Comparison of ENCODE assay signal across 8 cellular contexts in genomic region chr7:116524609-116525297, GRCh38. TPM values are rescaled to one million over a fixed set of nuclear protein-coding genes. Genes with fewer than 3 reads are reported as not detected.
A peak's percentile ranks its signal among the peaks of the same experiment; 100 is the strongest.
DNase-seq lines count a peak whose midpoint lies in the region; ATAC-seq and TF ChIP-seq lines count a peak whose summit lies in the region.

TSS of gene CAV1 (plus strand) at chr7:116525036. CDS start at chr7:116525063, 27 bp downstream.

- DNase-seq in GM13977 (ENCODE audit: low spot score) (peak; percentile 53), Karpas-422 (no peak), endothelial cell (ENCODE audit: low spot score) (peak; percentile 39), medulla oblongata (ENCODE audit: extremely low spot score) (peak; percentile 46)
- DNase-seq in activated CD8-positive, alpha-beta T cell treated with anti-CD3 and anti-CD28 coated beads, Interleukin-2, amount 10 ng/mL, durations not matched to agents 7 days and 5 days, result peak; percentile 41
- DNase-seq in stimulated activated naive CD4-positive, alpha-beta T cell (lab: John Stamatoyannopoulos, UW), result peak in 4 of 6 experiments; percentile 16 to 37 (median 22)

- peak within 1 kb of the TSS; percentile 36; the same call in 1 of the 2 replicates for H2AFZ ChIP-seq in Karpas-422 (ENCODE audit: low read length)

- no peaks in the 10 kb centered on the region for H3K9me3 ChIP-seq in Karpas-422 (ENCODE audit: low read length)

- in situ Hi-C loops in GM13977 (cut with MboI; ENCODE audit: low pct_unique_long_range_greater_than_20kb, low sequenced_read_pairs, unreplicated experiment), result no loop called here

- H3K79me2 ChIP-seq in Karpas-422 (ENCODE audit: low read length), result no peaks in the 10 kb centered on the region

- peak within 1 kb of the TSS; percentile 9; the same call in 1 of the 2 replicates for H3K9ac ChIP-seq in Karpas-422 (ENCODE audit: low read length)

- no peaks in the 10 kb centered on the region for H3K36me3 ChIP-seq in Karpas-422 (ENCODE audit: insufficient read depth, low read length)

- no peak within 1 kb of the TSS for H3K27ac ChIP-seq in Karpas-422 (ENCODE audit: low read length)

- POLR2A ChIA-PET in activated CD8-positive, alpha-beta T cell treated with anti-CD3 and anti-CD28 coated beads, Interleukin-2, amount 10 ng/mL, durations not matched to agents 7 days and 5 days (lab: Charles Lee), result no interaction called here

- H3K27me3 Mint-ChIP-seq in activated CD8-positive, alpha-beta T cell treated with anti-CD3 and anti-CD28 coated beads, Interleukin-2, amount 10 ng/mL, durations not matched to agents 7 days and 5 days (ENCODE audit: low read depth), result peaks cover 77% of the 10 kb centered on the region
- H3K27me3 Mint-ChIP-seq in endothelial cell (ENCODE audit: unreplicated experiment), result peaks cover 9% of the 10 kb centered on the region

- H3K4me1 Mint-ChIP-seq in activated CD8-positive, alpha-beta T cell treated with anti-CD3 and anti-CD28 coated beads, Interleukin-2, amount 10 ng/mL, durations not matched to agents 7 days and 5 days (ENCODE audit: low read depth), result peaks cover 22% of the 10 kb centered on the region
- peaks cover 28% of the 10 kb centered on the region for H3K4me1 Mint-ChIP-seq in endothelial cell (ENCODE audit: unreplicated experiment)

- H3K27me3 ChIP-seq in Karpas-422 (ENCODE audit: low read length), result peaks cover 4% of the 10 kb centered on the region; the same call in 1 of the 2 replicates

- H3K4me3 ChIP-seq in Karpas-422 (ENCODE audit: low read length), result peak within 1 kb of the TSS; percentile 40; the same call in 1 of the 2 replicates

- peak within 1 kb of the TSS; percentile 78 for H3K4me3 Mint-ChIP-seq in activated CD8-positive, alpha-beta T cell treated with anti-CD3 and anti-CD28 coated beads, Interleukin-2, amount 10 ng/mL, durations not matched to agents 7 days and 5 days
- peak within 1 kb of the TSS; percentile 91 for H3K4me3 Mint-ChIP-seq in endothelial cell (ENCODE audit: unreplicated experiment)

- H3K36me3 Mint-ChIP-seq in activated CD8-positive, alpha-beta T cell treated with anti-CD3 and anti-CD28 coated beads, Interleukin-2, amount 10 ng/mL, durations not matched to agents 7 days and 5 days (ENCODE audit: low read depth), result no peaks in the 10 kb centered on the region
- H3K36me3 Mint-ChIP-seq in endothelial cell (ENCODE audit: low read depth, unreplicated experiment), result no peaks in the 10 kb centered on the region

- ATAC-seq in activated CD8-positive, alpha-beta T cell treated with anti-CD3 and anti-CD28 coated beads, Interleukin-2, amount 10 ng/mL, durations not matched to agents 7 days and 5 days, result peak; percentile 36
- no peak for ATAC-seq in GM19328 (IDR thresholded peaks at IDR 0.05; ENCODE audit: unreplicated experiment)
- ATAC-seq in HG02852 (IDR thresholded peaks at IDR 0.05; ENCODE audit: unreplicated experiment), result no peak

- CTCF ChIA-PET in activated CD8-positive, alpha-beta T cell treated with anti-CD3 and anti-CD28 coated beads, Interleukin-2, amount 10 ng/mL, durations not matched to agents 7 days and 5 days (lab: Charles Lee), result interaction anchor here (0.6 to 3.3 kb wide), 9 partner anchors 10 to 391 kb away, joined by 3 to 25 read pairs (median 7); no protein-coding TSS in a partner anchor

- H3K4me2 ChIP-seq in Karpas-422 (ENCODE audit: low read depth, low read length, poor library complexity, severe bottlenecking), result peak within 1 kb of the TSS; percentile 55

- H3K4me1 ChIP-seq in Karpas-422 (ENCODE audit: low read length), result peaks cover 9% of the 10 kb centered on the region

- TF ChIP-seq CTCF in GM13977 (IDR thresholded peaks at IDR 0.05; ENCODE audit: extremely low read depth, insufficient read depth, missing control alignments) (no peak), endothelial cell (IDR thresholded peaks at IDR 0.05; ENCODE audit: unreplicated experiment) (no peak)

- no peaks in the 10 kb centered on the region for H3K9me2 ChIP-seq in Karpas-422 (replicated peaks; ENCODE audit: insufficient read depth, low read length)

- H3K27ac Mint-ChIP-seq in activated CD8-positive, alpha-beta T cell treated with anti-CD3 and anti-CD28 coated beads, Interleukin-2, amount 10 ng/mL, durations not matched to agents 7 days and 5 days, result no peak within 1 kb of the TSS
- peak within 1 kb of the TSS; percentile 48 for H3K27ac Mint-ChIP-seq in endothelial cell (ENCODE audit: unreplicated experiment)

- H4K20me1 ChIP-seq in Karpas-422 (ENCODE audit: insufficient read depth, low read depth, low read length), result no peaks in the 10 kb centered on the region

- no peaks in the 10 kb centered on the region for H3K9me3 Mint-ChIP-seq in activated CD8-positive, alpha-beta T cell treated with anti-CD3 and anti-CD28 coated beads, Interleukin-2, amount 10 ng/mL, durations not matched to agents 7 days and 5 days (ENCODE audit: insufficient read depth)
- no peaks in the 10 kb centered on the region for H3K9me3 Mint-ChIP-seq in endothelial cell (ENCODE audit: unreplicated experiment)

RNA-seq across cellular contexts. Expression of gene CAV1, which starts in this region (rescaled TPM):
- not detected in 2 replicates for total RNA-seq in Karpas-422 (2014; rRNA removed; shearing (Covaris generic); ENCODE audit: low replicate concordance)
- not detected for total RNA-seq in activated CD8-positive, alpha-beta T cell treated with anti-CD3 and anti-CD28 coated beads, Interleukin-2, amount 10 ng/mL, durations not matched to agents 7 days and 5 days
- 48.2 TPM for total RNA-seq in endothelial cell (ENCODE audit: unreplicated experiment)

Comparison
In these comparisons a context has a peak if more than half of its experiments do, and no peak if none do; other contexts are left out.
1. RNA of gene CAV1 (total RNA-seq): 48.2 TPM in endothelial cell (single experiment); not detected in Karpas-422 and not detected in activated CD8-positive, alpha-beta T cell treated with anti-CD3 and anti-CD28 coated beads, Interleukin-2, amount 10 ng/mL, durations not matched to agents 7 days and 5 days; every median in the first group is over 10 times any median in the second.
2. Peak in DNase-seq and ATAC-seq in activated CD8-positive, alpha-beta T cell treated with anti-CD3 and anti-CD28 coated beads, Interleukin-2, amount 10 ng/mL, durations not matched to agents 7 days and 5 days; RNA of the gene not detected or under 1 TPM.